ENCODE assay signal across 1 cellular context in genomic region chr15:67840747-67841634, GRCh38.
A peak's percentile ranks its signal among the peaks of the same experiment; 100 is the strongest.
TF ChIP-seq lines count a peak whose summit lies in the region.

No MANE protein-coding gene starts in this region.

TF ChIP-seq in GM12878, 131 proteins besides CTCF, POLR2A, EP300 and RAD21:
- TF ChIP-seq TCF3 (IDR thresholded peaks at IDR 0.05; ENCODE audit: borderline replicate concordance, insufficient read depth, low read depth, low read length) (no peak), JUND (IDR thresholded peaks at IDR 0.05; ENCODE audit: low read depth, low read length) (no peak), RCOR1 (conservative IDR thresholded peaks at IDR 0.05; ENCODE audit: low read depth, low read length) (0 out of 2 replicates have a peak, but pooled peaks have one; percentile 11), LARP7 (IDR thresholded peaks at IDR 0.05) (no peak), YY1 (IDR thresholded peaks at IDR 0.05; ENCODE audit: low read depth, low read length) (no peak; the same call in 1 of the 2 replicates), ZNF384 (IDR thresholded peaks at IDR 0.05; ENCODE audit: borderline replicate concordance, low read depth, low read length) (peak; percentile 56; the same call in 1 of the 2 replicates), STAT1 (conservative IDR thresholded peaks at IDR 0.05) (no peak), POLR2AphosphoS5 (IDR thresholded peaks at IDR 0.05; ENCODE audit: low read length) (peak; percentile 33; the same call in 1 of the 2 replicates), MXI1 (IDR thresholded peaks at IDR 0.05; ENCODE audit: low read depth, low read length) (peak; percentile 57), BCL11A (IDR thresholded peaks at IDR 0.05; ENCODE audit: low read depth, low read length) (no peak), HSF1 (IDR thresholded peaks at IDR 0.05; ENCODE audit: low read depth, low read length) (no peak), SIN3A (IDR thresholded peaks at IDR 0.05; ENCODE audit: low read depth, low read length) (0 out of 2 replicates have a peak, but pooled peaks have one; percentile 40), NFXL1 (IDR thresholded peaks at IDR 0.05; ENCODE audit: borderline replicate concordance) (no peak), IKZF2 (IDR thresholded peaks at IDR 0.05) (peak; percentile 6 to 22; a peak in 2 of 4 replicates), YBX1 (IDR thresholded peaks at IDR 0.05) (no peak), JUNB (IDR thresholded peaks at IDR 0.05) (no peak), PKNOX1 (IDR thresholded peaks at IDR 0.05) (0 out of 2 replicates have a peak, but pooled peaks have one; percentile 13), PML (IDR thresholded peaks at IDR 0.05; ENCODE audit: low read length) (no peak), SREBF2 (IDR thresholded peaks at IDR 0.05; ENCODE audit: low read length) (no peak), HDGF (IDR thresholded peaks at IDR 0.05) (peak; percentile 53; the same call in 1 of the 2 replicates), USF2 (IDR thresholded peaks at IDR 0.05; ENCODE audit: borderline replicate concordance, low read depth, low read length) (no peak), ZNF687 (IDR thresholded peaks at IDR 0.05) (no peak), ZNF207 (IDR thresholded peaks at IDR 0.05; ENCODE audit: borderline replicate concordance) (no peak)
